In the genomic region with DNA sequence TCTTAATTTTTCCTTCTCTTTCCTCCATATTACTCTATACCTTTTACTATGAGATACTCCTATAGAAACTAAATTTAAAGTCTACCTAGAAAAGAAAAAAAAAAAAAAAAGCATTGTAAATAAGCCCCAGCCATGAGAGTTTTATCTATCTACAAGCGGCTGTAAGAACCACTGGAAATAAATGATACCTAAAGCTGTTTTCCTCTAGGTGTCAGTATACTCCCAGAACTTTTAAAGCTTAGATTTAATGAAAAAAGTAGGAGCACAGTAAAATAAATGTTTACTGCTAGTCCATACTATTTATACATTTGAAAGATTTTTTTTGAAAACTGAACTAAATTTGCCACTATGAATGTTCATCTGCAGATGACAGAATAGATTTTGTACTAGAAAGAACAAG, we compare ENCODE assay signal across 9 cellular contexts. TPM values are rescaled to one million over a fixed set of nuclear protein-coding genes. Genes with fewer than 3 reads are reported as not detected.
DNase-seq lines count a peak whose midpoint lies in the region; ATAC-seq, FAIRE-seq and TF ChIP-seq lines count a peak whose summit lies in the region.
"Had no signal": no experiment of that assay in that cellular context is flagged by ENCODE, and none has a peak within 500 bp of the region (broad histone marks: within the 10 kb centered on the region; RNA-seq: fewer than 3 reads in every experiment).

No MANE protein-coding gene starts in this region.

- no peaks in the 10 kb centered on the region for H3K36me3 ChIP-seq in transverse colon

- H3K27ac ChIP-seq in transverse colon: no peak overlapping the region
- no peak overlapping the region for H3K27ac ChIP-seq in CD4-positive, alpha-beta T cell (ENCODE audit: low read depth, low read length)

- in situ Hi-C loops in transverse colon (cut with MboI; ENCODE audit: low pct_ligation_motif_present in 1 of 4, low pct_unique_long_range_greater_than_20kb in 1 of 4, low sequenced_read_pairs in 3 of 4): loop anchor here (10.0 to 25.0 kb wide), 3 partner anchors 168 to 368 kb away; no protein-coding TSS in a partner anchor

- ATAC-seq in CD4-positive, alpha-beta T cell (ENCODE audit: poor library complexity): no peak
- no peak for ATAC-seq in GM18517 (IDR thresholded peaks at IDR 0.05; ENCODE audit: unreplicated experiment)

- CTCF ChIA-PET in CD4-positive, alpha-beta T cell (lab: Charles Lee): no interaction called here

- no peaks in the 10 kb centered on the region for H3K27me3 Mint-ChIP-seq in CD4-positive, alpha-beta T cell
- H3K27me3 Mint-ChIP-seq: CD4-positive, CD25-positive, alpha-beta regulatory T cell had no signal

- no peak overlapping the region for H3K4me3 ChIP-seq in transverse colon

- no peaks in the 10 kb centered on the region for H3K4me1 Mint-ChIP-seq in CD4-positive, alpha-beta T cell (ENCODE audit: low read depth)
- H3K4me1 Mint-ChIP-seq: CD4-positive, CD25-positive, alpha-beta regulatory T cell had no signal

- peaks cover 5% of the 10 kb centered on the region for H3K9me3 Mint-ChIP-seq in CD4-positive, alpha-beta T cell

- POLR2A ChIA-PET in CD4-positive, alpha-beta T cell (lab: Charles Lee): no interaction called here

- H3K9me3 ChIP-seq in transverse colon: no peaks in the 10 kb centered on the region
- H3K9me3 ChIP-seq in CD4-positive, alpha-beta T cell (ENCODE audit: control insufficient read depth, low read length): peaks cover 3% of the 10 kb centered on the region

- H3K36me3 Mint-ChIP-seq in CD4-positive, alpha-beta T cell (ENCODE audit: low read depth): no peaks in the 10 kb centered on the region
- H3K36me3 Mint-ChIP-seq: CD4-positive, CD25-positive, alpha-beta regulatory T cell had no signal

- TF ChIP-seq POLR2A in transverse colon (IDR thresholded peaks at IDR 0.05): no peak

- H3K27me3 ChIP-seq in transverse colon: no peaks in the 10 kb centered on the region
- H3K27me3 ChIP-seq in CD4-positive, alpha-beta T cell (ENCODE audit: control insufficient read depth, insufficient read depth, low read length): no peaks in the 10 kb centered on the region

- no peak overlapping the region for H3K27ac Mint-ChIP-seq in CD4-positive, alpha-beta T cell
- H3K27ac Mint-ChIP-seq: CD4-positive, CD25-positive, alpha-beta regulatory T cell had no signal

- intact Hi-C loops in transverse colon (cut with DNase I; ENCODE audit: low total_unique reads): no loop called here
- intact Hi-C loops in CD4-positive, alpha-beta T cell (cut with DNase I, micrococcal nuclease): loop anchor here in 1 of 2 experiments (10.0 kb wide), 1 partner anchor 75 kb away; no protein-coding TSS in a partner anchor

- TF ChIP-seq CTCF in transverse colon (IDR thresholded peaks at IDR 0.05): peak; percentile 42 to 57 (median 51)
- no peak for TF ChIP-seq CTCF in CD4-positive, alpha-beta T cell (IDR thresholded peaks at IDR 0.05)

- H3K4me3 Mint-ChIP-seq in CD4-positive, alpha-beta T cell: no peak overlapping the region
- H3K4me3 Mint-ChIP-seq: CD4-positive, CD25-positive, alpha-beta regulatory T cell had no signal

- TF ChIP-seq EP300 in transverse colon (IDR thresholded peaks at IDR 0.05; ENCODE audit: low read depth): no peak

- 0 to 12% methylated on average over 1 of the region's 1 CpG for WGBS in transverse colon (ENCODE audit: low coverage in 1 of 2), 2 donors

- FAIRE-seq in RCC 7860 (lab: Jason Lieb, UNC): peak; percentile 78

- DNase-seq in NCI-H2171 treated with DMSO at 0.1 percent for 48 hours (lab: John Stamatoyannopoulos, UW): peak; percentile 73
- no peak for DNase-seq in NCI-H2171 (lab: John Stamatoyannopoulos, UW)
- DNase-seq in RCC 7860 (ENCODE audit: low spot score): peak; percentile 23
- peak; percentile 41 for DNase-seq in globus pallidus (ENCODE audit: low spot score)
- no peak for DNase-seq in transverse colon
- no peak for DNase-seq in CD4-positive, alpha-beta T cell
- no peak for DNase-seq in stimulated activated CD4-positive, alpha-beta T cell treated with anti-CD3 and anti-CD28 coated beads, Interleukin-2, amount 100 ng/mL, for 24 hours
- DNase-seq: CD4-positive, CD25-positive, alpha-beta regulatory T cell had no signal

- H3K4me1 ChIP-seq in transverse colon: no peaks in the 10 kb centered on the region

RNA-seq across cellular contexts. Expression of a gene that starts 26.2 kb away (rescaled TPM):
- total RNA-seq in transverse colon: under 1 TPM in 1 of 4 donors, not detected in 3; 0.41 TPM
- not detected for total RNA-seq in CD4-positive, alpha-beta T cell
- total RNA-seq: CD4-positive, CD25-positive, alpha-beta regulatory T cell had no signal

RNA-seq across cellular contexts. Expression of a gene that starts 55.4 kb away (rescaled TPM):
- 10 to 100 TPM; 19.1 to 50.0 (median 34.5) TPM for total RNA-seq in transverse colon
- total RNA-seq in CD4-positive, alpha-beta T cell: not detected
- total RNA-seq: CD4-positive, CD25-positive, alpha-beta regulatory T cell had no signal

Comparison
In these comparisons a context has a peak if more than half of its experiments do, and no peak if none do; other contexts are left out.
1. DNase-seq: peak in NCI-H2171 treated with DMSO at 0.1 percent for 48 hours (single experiment), RCC 7860 (single experiment) and globus pallidus (single experiment); none in NCI-H2171 (single experiment), transverse colon (single experiment), CD4-positive, alpha-beta T cell (0 of 10) and stimulated activated CD4-positive, alpha-beta T cell treated with anti-CD3 and anti-CD28 coated beads, Interleukin-2, amount 100 ng/mL, for 24 hours (0 of 2).
2. RNA of a gene that starts 55.4 kb away (total RNA-seq): 19.1 to 50.0 TPM in transverse colon; not detected in CD4-positive, alpha-beta T cell; every median in the first group is over 10 times any median in the second.